19 cellular contexts compared by ENCODE assay signal in genomic region chr15:98901438-98901837, GRCh38.
DNase-seq lines count a peak whose midpoint lies in the region; ATAC-seq, FAIRE-seq and TF ChIP-seq lines count a peak whose summit lies in the region.
"Had no signal": no experiment of that assay in that cellular context is flagged by ENCODE, and none has a peak within 500 bp of the region (broad histone marks: within the 10 kb centered on the region; RNA-seq: fewer than 3 reads in every experiment).

No MANE protein-coding gene starts in this region.

- H3K27ac Mint-ChIP-seq in nephron progenitor cell = peak overlapping the region; percentile 82
- H3K27ac Mint-ChIP-seq: T-cell had no signal

- H3K4me1 ChIP-seq in A549 (peaks cover 94% of the 10 kb centered on the region), IMR-90 (ENCODE audit: control insufficient read depth, insufficient read depth, low read length) (peaks cover 49% of the 10 kb centered on the region), breast epithelium (peaks cover 0 to 3% of the 10 kb centered on the region in 2 donors)
- H3K4me1 ChIP-seq: Peyer's patch had no signal

- H3K9me1 ChIP-seq in IMR-90 (ENCODE audit: insufficient read depth, low read length) = peaks cover 24% of the 10 kb centered on the region

- in situ Hi-C loops in IMR-90 (cut with MboI; ENCODE audit: low sequenced_read_pairs) (loop anchor here (25.0 kb wide), 1 partner anchor 114 kb away; no protein-coding TSS in a partner anchor), KBM-7 (cut with MboI; ENCODE audit: low pct_unique_long_range_greater_than_20kb, low sequenced_read_pairs) (no loop called here)

- peak overlapping the region; percentile 81 for H2BK120ac ChIP-seq in IMR-90 (ENCODE audit: low read depth, low read length)

- peak overlapping the region; percentile 37 for H2BK5ac ChIP-seq in IMR-90 (ENCODE audit: low read depth, low read length, poor library complexity, severe bottlenecking)

- peaks cover 13% of the 10 kb centered on the region for H3K36me3 ChIP-seq in IMR-90 (ENCODE audit: control insufficient read depth, insufficient read depth, low read length)
- H3K36me3 ChIP-seq in breast epithelium = no peaks in the 10 kb centered on the region
- H3K36me3 ChIP-seq: Peyer's patch had no signal

- peak overlapping the region; percentile 96 for H2BK15ac ChIP-seq in IMR-90 (ENCODE audit: low read depth, low read length)

- H3K4me2 ChIP-seq in A549 (no peak overlapping the region; the same call in 2 of the 3 replicates), IMR-90 (ENCODE audit: low read depth, low read length) (peak overlapping the region; percentile 48)

- no peak for TF ChIP-seq RAD21 in A549 (conservative IDR thresholded peaks at IDR 0.05 in 1 of 2, IDR thresholded peaks at IDR 0.05 in 1 of 2)
- TF ChIP-seq RAD21 in IMR-90 (IDR thresholded peaks at IDR 0.05; ENCODE audit: low read length) = no peak

- H3K4me3 ChIP-seq in A549 = no peak overlapping the region
- no peak overlapping the region for H3K4me3 ChIP-seq in IMR-90 (ENCODE audit: insufficient read depth, low read depth, low read length)
- H3K4me3 ChIP-seq in breast epithelium = no peak overlapping the region
- H3K4me3 ChIP-seq: gastroesophageal sphincter, Peyer's patch had no signal

- H3K9me3 Mint-ChIP-seq in nephron progenitor cell = peaks cover 7% of the 10 kb centered on the region
- H3K9me3 Mint-ChIP-seq: T-cell had no signal

- H4K91ac ChIP-seq in IMR-90 (ENCODE audit: insufficient read depth, low read depth, low read length) = peak overlapping the region; percentile 85

- H2AK5ac ChIP-seq in IMR-90 (ENCODE audit: low read depth, low read length) = peak overlapping the region; percentile 97

- peaks cover 2% of the 10 kb centered on the region; the same call in 1 of the 2 replicates for H4K20me1 ChIP-seq in IMR-90 (ENCODE audit: insufficient read depth, low read length)

- TF ChIP-seq EP300 in A549 (IDR thresholded peaks at IDR 0.05) = no peak

- peak overlapping the region; percentile 4; the same call in 1 of the 2 replicates for H3K56ac ChIP-seq in IMR-90 (ENCODE audit: extremely low read depth, insufficient read depth, low read length)

- no peak overlapping the region for H2AFZ ChIP-seq in IMR-90 (replicated peaks; ENCODE audit: low read length, poor library complexity)

- H3K4me3 Mint-ChIP-seq in nephron progenitor cell = no peak overlapping the region
- H3K4me3 Mint-ChIP-seq: T-cell had no signal

- DNase-seq in A549 (ENCODE audit: low read depth in 1 of 2, low spot score in 1 of 2) = no peak
- no peak for DNase-seq in IMR-90
- DNase-seq in breast epithelium (ENCODE audit: low spot score in 2 of 2) = no peak
- DNase-seq in nephron progenitor cell = no peak
- DNase-seq in iPS-NIHi11 (ENCODE audit: low spot score) = no peak
- no peak for DNase-seq in KBM-7
- DNase-seq: activated CD4-positive, alpha-beta T cell treated with anti-CD3 and anti-CD28 coated beads for 1 hour; activated CD8-positive, alpha-beta memory T cell treated with anti-CD3 and anti-CD28 coated beads, Interleukin-2, amount 50 U/mL, for 4 hours; cerebellar nuclear complex; NCI-H748 treated with DMSO at 0.1 percent for 48 hours; Peyer's patch; small intestine; stimulated activated naive CD4-positive, alpha-beta T cell treated with Interleukin-2 at 50 U/mL for 16 hours; T-cell had no signal

- peak overlapping the region; percentile 91 for H3K18ac ChIP-seq in IMR-90 (ENCODE audit: low read depth, low read length)

- intact Hi-C loops in IMR-90 (cut with micrococcal nuclease) = loop anchor here (5.0 kb wide), 2 partner anchors 124 to 174 kb away; no protein-coding TSS in a partner anchor
- intact Hi-C loops in breast epithelium (cut with DNase I; ENCODE audit: low total_unique reads) = no loop called here

- FAIRE-seq in A549 (lab: Jason Lieb, UNC) = peak; percentile 23
- FAIRE-seq: HepG2, small intestine had no signal

- no peak overlapping the region for H2AK9ac ChIP-seq in IMR-90 (replicated peaks; ENCODE audit: low read depth, low read length, poor library complexity)

- CTCF ChIA-PET in A549 (lab: Yijun Ruan, JAX) = interaction anchor here (0.7 to 5.9 kb wide), 4 partner anchors 29 to 161 kb away, joined by 3 to 26 read pairs (median 6); no protein-coding TSS in a partner anchor
- CTCF ChIA-PET in IMR-90 (lab: Yijun Ruan, JAX) = interaction anchor here (1.0 to 1.1 kb wide), 2 partner anchors 29 to 175 kb away, joined by 3 read pairs; no protein-coding TSS in a partner anchor

- no TSS peak for BruUV-seq in IMR-90 (replicated peaks; lab: Mats Ljungman, UMichigan)

- H3K27me3 ChIP-seq in IMR-90 (ENCODE audit: control insufficient read depth, insufficient read depth, low read length) = no peaks in the 10 kb centered on the region
- H3K27me3 ChIP-seq in breast epithelium = no peaks in the 10 kb centered on the region
- H3K27me3 ChIP-seq: gastroesophageal sphincter, Peyer's patch had no signal

- POLR2A ChIA-PET in A549 (lab: Yijun Ruan, JAX) = no interaction called here
- POLR2A ChIA-PET in IMR-90 (lab: Charles Lee; ENCODE audit: unreplicated experiment) = no interaction called here

- H3K27me3 Mint-ChIP-seq in nephron progenitor cell (ENCODE audit: low read depth, poor library complexity) = peaks cover 2% of the 10 kb centered on the region
- H3K27me3 Mint-ChIP-seq: T-cell had no signal

- peak overlapping the region; percentile 51 for H3K9ac ChIP-seq in IMR-90 (ENCODE audit: low read depth, low read length)

- H4K5ac ChIP-seq in IMR-90 (ENCODE audit: low read depth, low read length) = peak overlapping the region; percentile 97

- 89% methylated on average over 6 of the region's 6 CpGs for WGBS in A549 (ENCODE audit: missing lambda C conversion rate)
- WGBS in IMR-90 (ENCODE audit: extremely low coverage in 2 of 2, insufficient read length in 1 of 2), 2 experiments = 77% methylated on average over 3 of the region's 6 CpGs; no CpG with 5 or more reads in 1 of the 2 experiments

- peaks cover 38% of the 10 kb centered on the region for H3K36me3 Mint-ChIP-seq in nephron progenitor cell (ENCODE audit: low read depth)

- H4K8ac ChIP-seq in IMR-90 (ENCODE audit: low read depth in 2 of 2, low read length in 2 of 2) = peak overlapping the region; percentile 68 to 75

- H3K79me1 ChIP-seq in IMR-90 (ENCODE audit: low read depth in 1 of 2, low read length in 2 of 2) = peaks cover 46 to 78% of the 10 kb centered on the region in 2 experiments

- peak overlapping the region; percentile 31 for H3K23ac ChIP-seq in IMR-90 (ENCODE audit: low read depth, low read length)

- H3K14ac ChIP-seq in IMR-90 (replicated peaks; ENCODE audit: low read depth, low read length) = peak overlapping the region; percentile 46

- H2BK20ac ChIP-seq in IMR-90 (ENCODE audit: low read depth, low read length) = peak overlapping the region; percentile 56

- H3K4me1 Mint-ChIP-seq in nephron progenitor cell = peaks cover 73% of the 10 kb centered on the region

- ATAC-seq in A549 (no peak), IMR-90 (ENCODE audit: low read depth) (no peak), GM21619 (IDR thresholded peaks at IDR 0.05; ENCODE audit: unreplicated experiment) (no peak), GM21526 (IDR thresholded peaks at IDR 0.05; ENCODE audit: low FRiP score, unreplicated experiment) (no peak)
- ATAC-seq: gastroesophageal sphincter, HCT116, HepG2, T-cell had no signal

- H3K27ac ChIP-seq in A549 (peak overlapping the region; percentile 94 to 97), IMR-90 (ENCODE audit: insufficient read depth, low read length) (peak overlapping the region; percentile 93), breast epithelium (peak overlapping the region; percentile 45 to 53)
- H3K27ac ChIP-seq: Peyer's patch had no signal

- TF ChIP-seq POLR2A in A549 (IDR thresholded peaks at IDR 0.05; ENCODE audit: low read length) (no peak), IMR-90 (IDR thresholded peaks at IDR 0.05; ENCODE audit: low read depth, low read length) (no peak), breast epithelium (IDR thresholded peaks at IDR 0.05) (no peak)

- no peak for TF ChIP-seq CTCF in A549 (IDR thresholded peaks at IDR 0.05)
- no peak for TF ChIP-seq CTCF in IMR-90 (conservative IDR thresholded peaks at IDR 0.05; ENCODE audit: low read depth, low read length)
- no peak for TF ChIP-seq CTCF in breast epithelium (IDR thresholded peaks at IDR 0.05)
- no peak for TF ChIP-seq CTCF in nephron progenitor cell (IDR thresholded peaks at IDR 0.05)

- dilution Hi-C loops in IMR-90 (cut with HindIII; ENCODE audit: low sequenced_read_pairs, unreplicated experiment) = no loop called here

- H3K9me3 ChIP-seq in A549 (no peaks in the 10 kb centered on the region), IMR-90 (ENCODE audit: control insufficient read depth, insufficient read depth, low read length) (no peaks in the 10 kb centered on the region), breast epithelium (no peaks in the 10 kb centered on the region)
- H3K9me3 ChIP-seq: gastroesophageal sphincter, Peyer's patch had no signal

- peak overlapping the region; percentile 81 for H3K4ac ChIP-seq in IMR-90 (ENCODE audit: low read depth, low read length)

TF ChIP-seq in A549, 52 proteins besides CTCF, POLR2A, EP300 and RAD21 (continues in another document):
- TF ChIP-seq HOXB13 (CRISPR knock-in tag; IDR thresholded peaks at IDR 0.05; ENCODE audit: low read depth) (no peak), RFX5 (IDR thresholded peaks at IDR 0.05) (no peak), NFE2L2 (conservative IDR thresholded peaks at IDR 0.05; ENCODE audit: low read length) (no peak), SMC3 (IDR thresholded peaks at IDR 0.05) (no peak), TFCP2L1 (CRISPR knock-in tag; IDR thresholded peaks at IDR 0.05) (no peak), FOSB (CRISPR knock-in tag; IDR thresholded peaks at IDR 0.05) (no peak)

TF ChIP-seq in IMR-90, 13 proteins besides CTCF, POLR2A, EP300 and RAD21 (continues in another document):
- no peak for TF ChIP-seq CHD1 (IDR thresholded peaks at IDR 0.05; ENCODE audit: low read depth, low read length)
- no peak for TF ChIP-seq CEBPB (IDR thresholded peaks at IDR 0.05; ENCODE audit: low read depth, low read length)
- no peak for TF ChIP-seq FOS (IDR thresholded peaks at IDR 0.05; ENCODE audit: low read depth, low read length)
- TF ChIP-seq USF2 (IDR thresholded peaks at IDR 0.05; ENCODE audit: low read depth, low read length) = no peak
- no peak for TF ChIP-seq BHLHE40 (IDR thresholded peaks at IDR 0.05; ENCODE audit: low read depth, low read length)
- no peak for TF ChIP-seq MAZ (IDR thresholded peaks at IDR 0.05; ENCODE audit: borderline replicate concordance, low read depth, low read length)
- TF ChIP-seq SMC3 (IDR thresholded peaks at IDR 0.05; ENCODE audit: low read depth, low read length) = no peak
